ENCODE assay signal across 17 cellular contexts in genomic region chr1:83673287-83673686, GRCh38.
A peak's percentile ranks its signal among the peaks of the same experiment; 100 is the strongest.
DNase-seq lines count a peak whose midpoint lies in the region; ATAC-seq, FAIRE-seq and TF ChIP-seq lines count a peak whose summit lies in the region.
"Had no signal": no experiment of that assay in that cellular context is flagged by ENCODE, and none has a peak within 500 bp of the region (broad histone marks: within the 10 kb centered on the region; RNA-seq: fewer than 3 reads in every experiment).

No MANE protein-coding gene starts in this region.

- in situ Hi-C loops in GM13976 (cut with MboI; ENCODE audit: low sequenced_read_pairs, unreplicated experiment) = no loop called here

- FAIRE-seq in astrocyte (lab: Jason Lieb, UNC) (no peak), kidney (lab: Jason Lieb, UNC) (no peak)
- FAIRE-seq: HepG2 had no signal

- no peak overlapping the region for H3K4me2 ChIP-seq in astrocyte (ENCODE audit: low read length)
- H3K4me2 ChIP-seq: PC-9 had no signal

- H4K20me1 ChIP-seq in astrocyte (ENCODE audit: insufficient read depth, low read length) = no peaks in the 10 kb centered on the region

- H3K79me2 ChIP-seq in astrocyte (ENCODE audit: insufficient read depth, low read length) = no peaks in the 10 kb centered on the region

- no peaks in the 10 kb centered on the region for H3K27me3 ChIP-seq in astrocyte (ENCODE audit: insufficient read depth, low read length)
- H3K27me3 ChIP-seq: colonic mucosa had no signal

- H2AFZ ChIP-seq in astrocyte (ENCODE audit: low read depth, low read length) = no peak overlapping the region
- H2AFZ ChIP-seq: PC-9 had no signal

- H3K27ac Mint-ChIP-seq in astrocyte (ENCODE audit: unreplicated experiment) = peak overlapping the region; percentile 55
- H3K27ac Mint-ChIP-seq: activated CD4-positive, alpha-beta memory T cell treated with anti-CD3 and anti-CD28 coated beads for 36 hours; memory B cell; nephron progenitor cell had no signal

- H3K9me3 ChIP-seq in astrocyte (ENCODE audit: insufficient read depth, low read depth, low read length) = no peaks in the 10 kb centered on the region
- no peaks in the 10 kb centered on the region for H3K9me3 ChIP-seq in kidney (ENCODE audit: control insufficient read depth in 1 of 2, low read length in 2 of 2)
- H3K9me3 ChIP-seq: colonic mucosa had no signal

- no peaks in the 10 kb centered on the region for H3K36me3 ChIP-seq in astrocyte (ENCODE audit: insufficient read depth, low read length)
- no peaks in the 10 kb centered on the region for H3K36me3 ChIP-seq in kidney (ENCODE audit: control insufficient read depth in 1 of 2, insufficient read depth in 2 of 2, low read length in 2 of 2)
- H3K36me3 ChIP-seq: colonic mucosa had no signal

- H3K4me3 ChIP-seq in astrocyte (ENCODE audit: insufficient read depth, low read depth, low read length) = no peak overlapping the region
- no peak overlapping the region for H3K4me3 ChIP-seq in kidney (ENCODE audit: low read length in 2 of 2)
- H3K4me3 ChIP-seq: colonic mucosa, PC-9 had no signal

- H3K4me3 Mint-ChIP-seq in astrocyte (ENCODE audit: unreplicated experiment) = no peak overlapping the region
- H3K4me3 Mint-ChIP-seq: activated CD4-positive, alpha-beta memory T cell treated with anti-CD3 and anti-CD28 coated beads for 36 hours; memory B cell; nephron progenitor cell had no signal

- H3K36me3 Mint-ChIP-seq in astrocyte (ENCODE audit: low read depth, unreplicated experiment) = no peaks in the 10 kb centered on the region
- H3K36me3 Mint-ChIP-seq: activated CD4-positive, alpha-beta memory T cell treated with anti-CD3 and anti-CD28 coated beads for 36 hours had no signal

- intact Hi-C loops in kidney (cut with DNase I) = no loop called here

- no peak for TF ChIP-seq CTCF in GM13976 (IDR thresholded peaks at IDR 0.05; ENCODE audit: borderline replicate concordance, control extremely low read depth, extremely low read depth, insufficient read depth, missing control alignments)
- no peak for TF ChIP-seq CTCF in GM20000 (IDR thresholded peaks at IDR 0.05; ENCODE audit: extremely low read depth, missing control alignments)
- TF ChIP-seq CTCF in astrocyte (IDR thresholded peaks at IDR 0.05; ENCODE audit: insufficient read depth, low read depth, low read length) = no peak
- no peak for TF ChIP-seq CTCF in kidney (IDR thresholded peaks at IDR 0.05; ENCODE audit: borderline replicate concordance, extremely low read depth, insufficient read depth)

- peak; percentile 61 for ATAC-seq in HG02981 (IDR thresholded peaks at IDR 0.05; ENCODE audit: unreplicated experiment)
- ATAC-seq in GM18498 (IDR thresholded peaks at IDR 0.05; ENCODE audit: unreplicated experiment) = no peak
- ATAC-seq: HepG2 had no signal

- no peaks in the 10 kb centered on the region for H3K27me3 Mint-ChIP-seq in astrocyte (ENCODE audit: low read depth, unreplicated experiment)
- H3K27me3 Mint-ChIP-seq: activated CD4-positive, alpha-beta memory T cell treated with anti-CD3 and anti-CD28 coated beads for 36 hours had no signal

- peaks cover 5% of the 10 kb centered on the region for H3K9me3 Mint-ChIP-seq in astrocyte (ENCODE audit: unreplicated experiment)

- H3K4me1 ChIP-seq in astrocyte (ENCODE audit: insufficient read depth, low read length) (no peaks in the 10 kb centered on the region), kidney (ENCODE audit: control insufficient read depth in 1 of 2, insufficient read depth in 1 of 2, low read depth in 1 of 2, low read length in 2 of 2) (no peaks in the 10 kb centered on the region)
- H3K4me1 ChIP-seq: colonic mucosa had no signal

- DNase-seq in GM13976 (ENCODE audit: low spot score) (peak; percentile 36), GM20000 (ENCODE audit: low spot score) (peak; percentile 20), astrocyte (ENCODE audit: low read depth) (peak; percentile 9), 8988T (no peak), kidney (no peak), glomerular visceral epithelial cell (ENCODE audit: extremely low spot score) (no peak)
- DNase-seq: activated CD4-positive, alpha-beta memory T cell treated with anti-CD3 and anti-CD28 coated beads for 36 hours; anterior cingulate cortex; colonic mucosa; glutamatergic neuron; NCI-H526 treated with DMSO at 0.1 percent for 48 hours; nephron progenitor cell; PC-9 had no signal

- H3K9ac ChIP-seq in astrocyte (ENCODE audit: low read length) (no peak overlapping the region), kidney (ENCODE audit: low read length in 2 of 2) (no peak overlapping the region)

- H3K27ac ChIP-seq in astrocyte (ENCODE audit: low read depth, low read length) (no peak overlapping the region), kidney (ENCODE audit: low read depth in 2 of 2, low read length in 2 of 2) (no peak overlapping the region)
- H3K27ac ChIP-seq: colonic mucosa, PC-9 had no signal

- peaks cover 6% of the 10 kb centered on the region for H3K4me1 Mint-ChIP-seq in astrocyte (ENCODE audit: low read depth, unreplicated experiment)
- H3K4me1 Mint-ChIP-seq: memory B cell had no signal

Comparison
In these comparisons a context has a peak if more than half of its experiments do, and no peak if none do; other contexts are left out.
1. DNase-seq: peak in GM13976 (single experiment), GM20000 (single experiment) and astrocyte (single experiment); none in 8988T (single experiment), kidney (single experiment) and glomerular visceral epithelial cell (single experiment).